In genomic region chr16:88525663-88525990, GRCh38 we compare ENCODE assay signal across 21 cellular contexts. TPM values are rescaled to one million over a fixed set of nuclear protein-coding genes. Genes with fewer than 3 reads are reported as not detected.
A peak's percentile ranks its signal among the peaks of the same experiment; 100 is the strongest.
DNase-seq lines count a peak whose midpoint lies in the region; ATAC-seq, FAIRE-seq and TF ChIP-seq lines count a peak whose summit lies in the region.
"Had no signal": no experiment of that assay in that cellular context is flagged by ENCODE, and none has a peak within 500 bp of the region (broad histone marks: within the 10 kb centered on the region; RNA-seq: fewer than 3 reads in every experiment).

No MANE protein-coding gene starts in this region.

- H2AFZ ChIP-seq in HepG2 (ENCODE audit: low read length), result no peak overlapping the region
- no peak overlapping the region for H2AFZ ChIP-seq in neuronal stem cell (ENCODE audit: low read length)
- H2AFZ ChIP-seq: GM23248 had no signal

- TF ChIP-seq CTCF in HepG2 (CRISPR knock-in tag; IDR thresholded peaks at IDR 0.05) (no peak), right lobe of liver (IDR thresholded peaks at IDR 0.05) (no peak)

- ATAC-seq in HepG2, result no peak
- no peak for ATAC-seq in right lobe of liver
- no peak for ATAC-seq in GM21529 (IDR thresholded peaks at IDR 0.05; ENCODE audit: unreplicated experiment)
- ATAC-seq: GM12878 had no signal

- H3K27me3 ChIP-seq in HepG2 (ENCODE audit: control insufficient read depth in 1 of 2, insufficient read depth in 2 of 2, low read length in 2 of 2), result no peaks in the 10 kb centered on the region
- no peaks in the 10 kb centered on the region for H3K27me3 ChIP-seq in right lobe of liver
- no peaks in the 10 kb centered on the region for H3K27me3 ChIP-seq in duodenal mucosa (ENCODE audit: control insufficient read depth in 1 of 2, insufficient read depth in 2 of 2, low read length in 2 of 2)
- H3K27me3 ChIP-seq in neuronal stem cell (ENCODE audit: control insufficient read depth in 3 of 3, insufficient read depth in 3 of 3, low read depth in 1 of 3, low read length in 3 of 3), result no peaks in the 10 kb centered on the region
- H3K27me3 ChIP-seq: Peyer's patch, SJCRH30 had no signal

- TF ChIP-seq EP300 in HepG2 (IDR thresholded peaks at IDR 0.05; ENCODE audit: low read depth in 2 of 2, low read length in 2 of 2) (no peak), HepG2 (CRISPR knock-in tag; IDR thresholded peaks at IDR 0.05; ENCODE audit: borderline replicate concordance) (no peak)

- H2BK5ac ChIP-seq in neuronal stem cell (ENCODE audit: low read length), result no peak overlapping the region

- POLR2A ChIA-PET in HepG2 (lab: Yijun Ruan, JAX), result no interaction called here

- H3K79me2 ChIP-seq in HepG2 (ENCODE audit: insufficient read depth, low read length), result no peaks in the 10 kb centered on the region

- no peak for TF ChIP-seq RAD21 in HepG2 (CRISPR knock-in tag; IDR thresholded peaks at IDR 0.05)

- H3K4me1 ChIP-seq in HepG2 (ENCODE audit: insufficient read depth, low read length) (peaks cover 31% of the 10 kb centered on the region), right lobe of liver (peaks cover 0 to 12% (median 0%) of the 10 kb centered on the region in 4 donors), duodenal mucosa (ENCODE audit: control insufficient read depth in 1 of 2, insufficient read depth in 2 of 2, low read length in 2 of 2) (peaks cover 31 to 40% of the 10 kb centered on the region in 2 donors), neuronal stem cell (ENCODE audit: control insufficient read depth in 2 of 2, insufficient read depth in 1 of 2, low read depth in 1 of 2, low read length in 2 of 2) (peaks cover 3 to 14% of the 10 kb centered on the region in 2 donors)
- H3K4me1 ChIP-seq: HAP-1 had no signal

- no peak overlapping the region for H4K8ac ChIP-seq in neuronal stem cell (ENCODE audit: low read depth, low read length)

- H2BK15ac ChIP-seq in neuronal stem cell (ENCODE audit: low read length), result no peak overlapping the region

- H3K4me3 ChIP-seq in HepG2 (replicated peaks in 1 of 3; ENCODE audit: insufficient read depth in 1 of 3, low read depth in 2 of 3, low read length in 3 of 3) (no peak overlapping the region), right lobe of liver (no peak overlapping the region), duodenal mucosa (ENCODE audit: low read depth in 1 of 2, low read length in 2 of 2) (no peak overlapping the region), neuronal stem cell (ENCODE audit: low read length in 2 of 2) (no peak overlapping the region)
- H3K4me3 ChIP-seq: GM12878, GM23248, HAP-1, Peyer's patch, SJCRH30 had no signal

- peak overlapping the region; percentile 94 for H3K23ac ChIP-seq in neuronal stem cell (ENCODE audit: low read depth, low read length, poor library complexity)

- H3K9ac ChIP-seq in HepG2 (ENCODE audit: insufficient read depth, low read depth, low read length) (no peak overlapping the region), duodenal mucosa (ENCODE audit: low read depth in 1 of 2, low read length in 2 of 2) (peak overlapping the region; percentile 15 to 38), neuronal stem cell (ENCODE audit: low read depth, low read length, poor library complexity) (peak overlapping the region; percentile 44)
- H3K9ac ChIP-seq: GM23248, KMS-11 had no signal

- H3K27ac ChIP-seq in HepG2 (ENCODE audit: extremely low read length, insufficient read depth, low read length) (no peak overlapping the region), right lobe of liver (no peak overlapping the region), duodenal mucosa (ENCODE audit: low read depth, low read length) (no peak overlapping the region), neuronal stem cell (replicated peaks; ENCODE audit: low read length) (no peak overlapping the region)
- H3K27ac ChIP-seq: GM23248, HL-60, KMS-11, SJCRH30 had no signal

- CTCF ChIA-PET in HepG2 (lab: Yijun Ruan, JAX; ENCODE audit: low intra/inter-chr PET ratio, low total read pairs), result interaction anchor here (4.3 kb wide), 1 partner anchor 83 kb away, joined by 88 read pairs; no protein-coding TSS in a partner anchor

- no peak for FAIRE-seq in HepG2 (lab: Jason Lieb, UNC)
- FAIRE-seq: GM12878 had no signal

- peaks cover 7% of the 10 kb centered on the region for H3K79me1 ChIP-seq in neuronal stem cell (ENCODE audit: low read depth, low read length)

- peak overlapping the region; percentile 37 for H2AK5ac ChIP-seq in neuronal stem cell (ENCODE audit: low read depth, low read length)

- H3K36me3 ChIP-seq in HepG2 (replicated peaks in 1 of 2; ENCODE audit: control insufficient read depth in 1 of 2, insufficient read depth in 2 of 2, low read length in 2 of 2), result peaks cover 27 to 30% of the 10 kb centered on the region in 2 experiments; a peak in 4 of 5 replicates
- H3K36me3 ChIP-seq in right lobe of liver, result no peaks in the 10 kb centered on the region
- H3K36me3 ChIP-seq in duodenal mucosa (ENCODE audit: control insufficient read depth in 1 of 2, insufficient read depth in 2 of 2, low read length in 2 of 2), result peaks cover 13 to 38% of the 10 kb centered on the region in 2 donors
- H3K36me3 ChIP-seq in neuronal stem cell (replicated peaks in 1 of 2; ENCODE audit: control insufficient read depth in 2 of 2, insufficient read depth in 2 of 2, low read length in 2 of 2), result no peaks in the 10 kb centered on the region
- H3K36me3 ChIP-seq: HAP-1, Peyer's patch, SJCRH30 had no signal

- no peaks in the 10 kb centered on the region for H3K9me3 ChIP-seq in HepG2 (ENCODE audit: low read length)
- H3K9me3 ChIP-seq in right lobe of liver, result no peaks in the 10 kb centered on the region
- no peaks in the 10 kb centered on the region for H3K9me3 ChIP-seq in duodenal mucosa (ENCODE audit: control insufficient read depth in 1 of 2, low read length in 2 of 2)
- no peaks in the 10 kb centered on the region for H3K9me3 ChIP-seq in neuronal stem cell (replicated peaks in 1 of 2; ENCODE audit: control insufficient read depth in 2 of 2, insufficient read depth in 1 of 2, low read depth in 1 of 2, low read length in 2 of 2)
- H3K9me3 ChIP-seq: HAP-1, Peyer's patch, SJCRH30 had no signal

- H3K18ac ChIP-seq in neuronal stem cell (ENCODE audit: low read length), result no peak overlapping the region

- no peak overlapping the region for H2BK12ac ChIP-seq in neuronal stem cell (ENCODE audit: low read length)

- H2BK120ac ChIP-seq in neuronal stem cell (ENCODE audit: low read depth, low read length), result no peak overlapping the region

- 87% methylated on average over 10 of the region's 17 CpGs for WGBS in HepG2 (ENCODE audit: low lambda C conversion rate)
- WGBS in right lobe of liver (ENCODE audit: insufficient coverage, low coverage, low lambda C conversion rate, missing lambda C conversion rate), result 0% methylated on average over 1 of the region's 17 CpGs
- no CpG with 5 or more reads among the region's 17 CpGs for WGBS in neuronal stem cell (ENCODE audit: extremely low coverage in 2 of 2, insufficient read length in 2 of 2, insufficient replicate concordance in 1 of 2), 2 donors

- intact Hi-C loops in HepG2 (cut with micrococcal nuclease; ENCODE audit: unreplicated experiment) (no loop called here), right lobe of liver (cut with DNase I) (loop anchor here in 1 of 2 donors (5.0 kb wide), 1 partner anchor 83 kb away; no protein-coding TSS in a partner anchor)

- no peak for TF ChIP-seq POLR2A in HepG2 (IDR thresholded peaks at IDR 0.05; ENCODE audit: insufficient read depth in 1 of 2, low read depth in 2 of 2, low read length in 2 of 2)
- no peak for TF ChIP-seq POLR2A in right lobe of liver (IDR thresholded peaks at IDR 0.05)

- peak overlapping the region; percentile 25 for H3K14ac ChIP-seq in neuronal stem cell (ENCODE audit: low read length)

- in situ Hi-C loops in HepG2 (cut with HindIII; ENCODE audit: extremely low pct_ligation_motif_present, low pct_unique_long_range_greater_than_20kb), result no loop called here

- no peaks in the 10 kb centered on the region; the same call in 1 of the 2 replicates for H4K20me1 ChIP-seq in HepG2 (ENCODE audit: insufficient read depth, low read length)

- BruUV-seq in HepG2 (replicated peaks; lab: Mats Ljungman, UMichigan), result no TSS peak

- DNase-seq in HepG2 (ENCODE audit: low spot score), result no peak
- DNase-seq in right lobe of liver, result no peak
- DNase-seq in neuronal stem cell (ENCODE audit: low spot score), result no peak
- no peak for DNase-seq in hypothalamus (lab: John Stamatoyannopoulos, UW)
- DNase-seq in HT-29 (ENCODE audit: low spot score), result no peak
- DNase-seq: 8988T, DND-41, GM23248, NCI-H1105 treated with DMSO at 0.1 percent for 48 hours, NCI-H2029 treated with DMSO at 0.1 percent for 48 hours, NCI-H226, NCI-H510A treated with DMSO at 0.1 percent for 48 hours, NCI-H748 treated with DMSO at 0.1 percent for 48 hours, Peyer's patch, SJCRH30 had no signal

- H4K91ac ChIP-seq in neuronal stem cell (ENCODE audit: low read depth, low read length, poor library complexity), result no peak overlapping the region

- H3K4me2 ChIP-seq in HepG2 (ENCODE audit: low read depth, low read length) (no peak overlapping the region), neuronal stem cell (ENCODE audit: insufficient read depth, low read length, poor library complexity, severe bottlenecking) (no peak overlapping the region)
- H3K4me2 ChIP-seq: KMS-11 had no signal

- H3K4ac ChIP-seq in neuronal stem cell (ENCODE audit: low read length), result no peak overlapping the region

RNA-seq across cellular contexts. Expression of gene ZC3H18, which starts 44.6 kb away (rescaled TPM):
- total RNA-seq in HepG2 (2016; rRNA removed; fragmentation: Illumina TruSeq; extraction: Trizol) (19.7 and 27.4 TPM in 2 replicates), right lobe of liver (10 to 100 TPM in 5 of 6 experiments, 1 to 10 TPM in 1; 8.7 to 22.8 (median 16.4) TPM)
- 19.4 and 24.7 TPM in 2 replicates for total RNA-seq in HepG2 (2016; cell fraction: cytosol; rRNA removed; fragmentation: Illumina TruSeq; extraction: Trizol; ENCODE audit: low read depth)
- total RNA-seq in HepG2 (2016; cell fraction: insoluble cytoplasmic fraction; rRNA removed; fragmentation: Illumina TruSeq; extraction: Trizol), result 14.3 and 27.1 TPM in 2 replicates
- 13.2 and 13.7 TPM in 2 replicates for total RNA-seq in HepG2 (2016; cell fraction: membrane; rRNA removed; fragmentation: Illumina TruSeq; extraction: Trizol)
- 23.0 and 25.0 TPM in 2 replicates for total RNA-seq in HepG2 (2016; cell fraction: nucleus; rRNA removed; fragmentation: Illumina TruSeq; extraction: Trizol)
- 11.2 and 12.7 TPM in 2 replicates for polyA plus RNA-seq in HepG2 (2011; rRNA removed)
- polyA plus RNA-seq in HepG2 (2011; cell fraction: cytosol; rRNA removed), result 5.1 and 6.6 TPM in 2 replicates
- 52.8 and 62.1 TPM in 2 replicates for polyA plus RNA-seq in HepG2 (2011; cell fraction: nucleus; rRNA removed)
- polyA plus RNA-seq in HepG2 (2012), result 25.6 and 26.4 TPM in 2 replicates
- polyA plus RNA-seq in HepG2 (2016; cell fraction: cytosol; fragmentation: Illumina TruSeq; extraction: Trizol; ENCODE audit: low read depth), result 2.5 and 2.8 TPM in 2 replicates
- 25.5 and 39.1 TPM in 2 replicates for polyA plus RNA-seq in HepG2 (2016; cell fraction: insoluble cytoplasmic fraction; fragmentation: Illumina TruSeq; extraction: Trizol; ENCODE audit: low read depth)
- polyA plus RNA-seq in HepG2 (2016; cell fraction: membrane; fragmentation: Illumina TruSeq; extraction: Trizol; ENCODE audit: low read depth), result 6.0 and 7.1 TPM in 2 replicates
- 81.5 and 103 TPM in 2 replicates for polyA plus RNA-seq in HepG2 (2016; cell fraction: nucleus; fragmentation: Illumina TruSeq; extraction: Trizol; ENCODE audit: insufficient read depth, low read depth)
- 8.7 and 11.6 TPM in 2 replicates for polyA minus RNA-seq in HepG2 (2011; rRNA and poly(A)+ RNA removed; ENCODE audit: low replicate concordance)
- 9.7 and 11.0 TPM in 2 replicates for polyA minus RNA-seq in HepG2 (2011; cell fraction: cytosol; rRNA and poly(A)+ RNA removed)
- polyA minus RNA-seq in HepG2 (2011; cell fraction: nucleus; rRNA and poly(A)+ RNA removed), result 21.3 and 25.5 TPM in 2 replicates
- polyA plus RNA-seq in neuronal stem cell (2013, experiment 1 of 2), result 48.7 TPM
- 49.9 TPM for polyA plus RNA-seq in neuronal stem cell (2013, experiment 2 of 2)
- total RNA-seq in HT-29 (2014; rRNA removed; shearing (Covaris generic)), result 20.2 and 28.9 TPM in 2 replicates
